Comparison of ENCODE assay signal across 16 cellular contexts in genomic region chr17:44465276-44465675, GRCh38. TPM values are rescaled to one million over a fixed set of nuclear protein-coding genes. Genes with fewer than 3 reads are reported as not detected.
A peak's percentile ranks its signal among the peaks of the same experiment; 100 is the strongest.
DNase-seq lines count a peak whose midpoint lies in the region; ATAC-seq, FAIRE-seq and TF ChIP-seq lines count a peak whose summit lies in the region.
"Had no signal": no experiment of that assay in that cellular context is flagged by ENCODE, and none has a peak within 500 bp of the region (broad histone marks: within the 10 kb centered on the region; RNA-seq: fewer than 3 reads in every experiment).

No MANE protein-coding gene starts in this region.

- no peak overlapping the region for H2AFZ ChIP-seq in MM.1S (ENCODE audit: low read length)
- H2AFZ ChIP-seq: GM23338 had no signal

- H3K4me3 ChIP-seq in MM.1S (ENCODE audit: low read length) (no peak overlapping the region), psoas muscle (peak overlapping the region; percentile 43)
- H3K4me3 ChIP-seq: GM23338, HAP-1 had no signal

- peaks cover 69% of the 10 kb centered on the region for H3K79me2 ChIP-seq in MM.1S (ENCODE audit: low read length)

- TF ChIP-seq CTCF in MM.1S (IDR thresholded peaks at IDR 0.05; ENCODE audit: low read length) (no peak), psoas muscle (IDR thresholded peaks at IDR 0.05) (no peak)

- no peak overlapping the region for H3K9ac ChIP-seq in MM.1S (ENCODE audit: low read length)

- TF ChIP-seq POLR2A in H54 (IDR thresholded peaks at IDR 0.05; ENCODE audit: low read depth, low read length), result no peak

- intact Hi-C loops in psoas muscle (cut with DNase I), result loop anchor here (5.0 kb wide), 2 partner anchors 33 to 38 kb away; no protein-coding TSS in a partner anchor
- intact Hi-C loops in Right ventricle myocardium superior (cut with DNase I), result no loop called here

- peaks cover 9% of the 10 kb centered on the region for H4K20me1 ChIP-seq in MM.1S (ENCODE audit: insufficient read depth, low read length)

- no peaks in the 10 kb centered on the region for H3K9me2 ChIP-seq in MM.1S (replicated peaks; ENCODE audit: insufficient read depth, low read length)

- 0 out of 2 replicates have a peak overlapping the region, but pooled peaks have one; percentile 14 for H3K4me2 ChIP-seq in MM.1S (ENCODE audit: low read depth, low read length)
- H3K4me2 ChIP-seq: GM23338 had no signal

- 90 to 98% (median 95%) methylated on average over 2 of the region's 2 CpGs for WGBS in psoas muscle, 3 donors

- H3K27me3 ChIP-seq in MM.1S (replicated peaks; ENCODE audit: insufficient read depth, low read length) (no peaks in the 10 kb centered on the region), psoas muscle (ENCODE audit: insufficient read depth in 3 of 3, low read length in 2 of 3) (no peaks in the 10 kb centered on the region)

- ATAC-seq in psoas muscle (no peak), Right ventricle myocardium superior (ENCODE audit: poor library complexity) (no peak)
- ATAC-seq: CD8-positive, alpha-beta T cell; GM23338 had no signal

- H3K36me3 ChIP-seq in MM.1S (replicated peaks; ENCODE audit: insufficient read depth, low read length) (no peaks in the 10 kb centered on the region; the same call in 1 of the 2 replicates), psoas muscle (ENCODE audit: insufficient read depth in 1 of 2, low read depth in 1 of 2) (peaks cover 0 to 18% of the 10 kb centered on the region in 2 donors)

- H3K4me1 ChIP-seq in MM.1S (ENCODE audit: low read length) (peaks cover 31% of the 10 kb centered on the region), psoas muscle (peaks cover 35% of the 10 kb centered on the region)

- peak; percentile 15 for FAIRE-seq in H54 (lab: Jason Lieb, UNC)
- FAIRE-seq: G401.6 had no signal

- H3K27ac ChIP-seq in MM.1S (ENCODE audit: low read length), result no peak overlapping the region
- peak overlapping the region; percentile 58 for H3K27ac ChIP-seq in psoas muscle

- no peak for DNase-seq in H54 (ENCODE audit: insufficient read length, low spot score)
- DNase-seq in MM.1S, result no peak
- DNase-seq in psoas muscle, result no peak
- DNase-seq in Right ventricle myocardium superior, result no peak
- DNase-seq in RKO (ENCODE audit: low spot score), result no peak
- DNase-seq in cortex of kidney (lab: John Stamatoyannopoulos, UW), result no peak
- DNase-seq: C1 segment of cervical spinal cord; Caco-2; CD4-positive, CD25-positive, alpha-beta regulatory T cell; CD8-positive, alpha-beta T cell; DMS153; DND-41; HFFc6 had no signal

- H3F3A ChIP-seq in MM.1S (ENCODE audit: insufficient read depth, low read length), result peaks cover 13% of the 10 kb centered on the region

- no peaks in the 10 kb centered on the region for H3K9me3 ChIP-seq in MM.1S (replicated peaks; ENCODE audit: insufficient read depth, low read length)
- H3K9me3 ChIP-seq in psoas muscle, result no peaks in the 10 kb centered on the region
- H3K9me3 ChIP-seq: Caco-2, HAP-1 had no signal

RNA-seq across cellular contexts. Expression of gene GPATCH8, which starts 37.9 kb away (rescaled TPM):
- 10 to 100 TPM; 16.5 to 28.1 (median 21.7) TPM for total RNA-seq in psoas muscle
- polyA plus RNA-seq in psoas muscle, result 10 to 100 TPM in 2 of 3 donors, 1 to 10 TPM in 1; 5.7 to 23.5 (median 11.9) TPM
- total RNA-seq in Right ventricle myocardium superior, result 17.9 TPM
